8 cellular contexts compared by ENCODE assay signal in the genomic region with DNA sequence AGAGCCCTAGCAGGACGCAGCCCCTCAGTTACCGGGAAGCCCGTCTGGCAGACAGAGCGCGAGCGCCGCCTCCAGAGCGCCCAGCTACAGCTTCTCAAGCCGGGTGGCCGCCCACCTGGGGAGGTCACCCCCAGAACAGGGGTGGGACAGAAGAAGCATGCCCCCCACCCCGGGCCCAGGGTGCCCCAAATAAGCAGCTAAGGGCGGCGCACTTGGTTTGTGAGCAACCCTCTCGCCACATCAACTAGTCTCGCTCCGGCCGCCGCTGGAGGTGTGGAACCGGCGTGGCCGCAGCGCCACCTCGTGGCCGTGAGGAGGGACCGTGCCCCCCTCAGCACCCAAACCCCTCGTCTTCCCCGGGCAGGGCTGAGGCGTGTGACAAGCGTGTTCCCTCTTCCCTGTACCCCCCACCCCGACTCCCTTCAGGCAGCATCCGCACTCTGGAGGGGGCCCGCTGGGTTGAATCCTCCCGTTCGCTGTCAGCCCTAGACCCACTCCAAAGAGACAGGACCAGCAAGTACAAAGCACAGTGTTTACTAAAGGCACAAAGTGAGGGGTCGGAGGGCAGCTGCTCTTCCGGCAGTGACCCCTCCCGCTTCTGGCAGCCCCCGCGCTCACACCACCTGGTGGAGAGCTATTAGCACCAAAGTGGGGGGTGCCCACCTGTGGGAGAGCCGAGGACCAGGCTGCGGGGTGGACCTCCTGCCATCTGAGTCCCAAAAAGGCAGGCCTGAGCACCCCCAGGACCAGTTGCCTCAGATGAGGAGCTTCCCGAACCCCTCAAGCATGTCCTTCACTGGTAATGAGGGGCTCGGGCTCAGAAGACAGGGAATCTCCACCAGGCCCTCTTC. TPM values are rescaled to one million over a fixed set of nuclear protein-coding genes. Genes with fewer than 3 reads are reported as not detected.
DNase-seq lines count a peak whose midpoint lies in the region; ATAC-seq and TF ChIP-seq lines count a peak whose summit lies in the region.

No MANE protein-coding gene starts in this region.

- intact Hi-C loops in Caco-2 (cut with micrococcal nuclease; ENCODE audit: unreplicated experiment) (loop anchor here (2.0 to 5.0 kb wide), 2 partner anchors 41 to 227 kb away; no protein-coding TSS in a partner anchor), left ventricle myocardium inferior (cut with micrococcal nuclease) (loop anchor here (2.0 to 10.0 kb wide), 3 partner anchors 81 to 316 kb away; no protein-coding TSS in a partner anchor), prostate gland (cut with DNase I) (loop anchor here (1.0 to 10.0 kb wide), 3 partner anchors 80 to 266 kb away; no protein-coding TSS in a partner anchor)

- H3K4me1 ChIP-seq in Caco-2 (peaks cover 7% of the 10 kb centered on the region; the same call in 1 of the 2 replicates), Loucy (ENCODE audit: insufficient read depth, low read length, poor library complexity, severe bottlenecking) (peaks cover 10% of the 10 kb centered on the region), left ventricle myocardium inferior (peaks cover 33% of the 10 kb centered on the region), prostate gland (replicated peaks) (peaks cover 4% of the 10 kb centered on the region), upper lobe of left lung (peaks cover 20 to 22% (median 22%) of the 10 kb centered on the region in 4 donors)

- H3K36me3 Mint-ChIP-seq in Caco-2 (ENCODE audit: insufficient read depth, unreplicated experiment): no peaks in the 10 kb centered on the region
- H3K36me3 Mint-ChIP-seq in T-helper 1 cell treated with Interleukin-12 subunit alpha and Interleukin-12 subunit beta and Interleukin-4 antibody, amounts not matched to agents 30 μg/mL and 1 μg/mL, for 36 hours (ENCODE audit: low read depth): no peaks in the 10 kb centered on the region

- H3K27me3 Mint-ChIP-seq in Caco-2 (ENCODE audit: insufficient read depth, unreplicated experiment): no peaks in the 10 kb centered on the region
- H3K27me3 Mint-ChIP-seq in T-helper 1 cell treated with Interleukin-12 subunit alpha and Interleukin-12 subunit beta and Interleukin-4 antibody, amounts not matched to agents 30 μg/mL and 1 μg/mL, for 36 hours (ENCODE audit: low read depth): no peaks in the 10 kb centered on the region

- no peaks in the 10 kb centered on the region for H3K79me2 ChIP-seq in Loucy (ENCODE audit: insufficient read depth, low read length)

- H3K27ac ChIP-seq in left ventricle myocardium inferior (replicated peaks) (peak overlapping the region; percentile 86), prostate gland (peak overlapping the region; percentile 17 to 56), upper lobe of left lung (peak overlapping the region in 3 of 4 donors; percentile 31 to 71 (median 49))

- TF ChIP-seq EP300 in upper lobe of left lung (IDR thresholded peaks at IDR 0.05): no peak

- H3K9me3 ChIP-seq in Caco-2: no peaks in the 10 kb centered on the region
- no peaks in the 10 kb centered on the region for H3K9me3 ChIP-seq in Loucy (ENCODE audit: insufficient read depth, low read depth, low read length)
- no peaks in the 10 kb centered on the region for H3K9me3 ChIP-seq in left ventricle myocardium inferior (replicated peaks)
- H3K9me3 ChIP-seq in prostate gland: no peaks in the 10 kb centered on the region
- H3K9me3 ChIP-seq in upper lobe of left lung: no peaks in the 10 kb centered on the region

- DNase-seq in Caco-2: peak; percentile 65 to 83
- peak; percentile 42 for DNase-seq in amniotic epithelial cell (ENCODE audit: low read depth)
- DNase-seq in left ventricle myocardium inferior: peak; percentile 83
- peak; percentile 80 for DNase-seq in prostate gland (ENCODE audit: low spot score)
- peak; percentile 82 to 96 for DNase-seq in upper lobe of left lung

- TF ChIP-seq CTCF in Caco-2 (IDR thresholded peaks at IDR 0.05; ENCODE audit: insufficient read depth in 1 of 2, low read depth in 1 of 2, low read length in 1 of 2, severe bottlenecking in 1 of 2, unreplicated experiment in 1 of 2) (peak; percentile 85 to 89), Loucy (conservative IDR thresholded peaks at IDR 0.05; ENCODE audit: low read length) (peak; percentile 82), left ventricle myocardium inferior (IDR thresholded peaks at IDR 0.05; ENCODE audit: borderline replicate concordance) (peak; percentile 95), prostate gland (IDR thresholded peaks at IDR 0.05) (peak; percentile 91 to 95 (median 93)), upper lobe of left lung (IDR thresholded peaks at IDR 0.05) (peak; percentile 91 to 95 (median 92))

- H3K27me3 ChIP-seq in Caco-2 (replicated peaks; ENCODE audit: control insufficient read depth, insufficient read depth, low read length) (no peaks in the 10 kb centered on the region), Loucy (ENCODE audit: insufficient read depth, low read length, poor library complexity, severe bottlenecking) (no peaks in the 10 kb centered on the region), left ventricle myocardium inferior (ENCODE audit: low read depth) (no peaks in the 10 kb centered on the region), prostate gland (replicated peaks; ENCODE audit: insufficient read depth) (no peaks in the 10 kb centered on the region), upper lobe of left lung (no peaks in the 10 kb centered on the region)

- CTCF ChIA-PET in Caco-2 (lab: Charles Lee): interaction anchor here (0.6 to 2.5 kb wide), 11 partner anchors 10 to 1547 kb away, joined by 3 to 21 read pairs (median 3); no protein-coding TSS in a partner anchor

- ATAC-seq in GM21515 (IDR thresholded peaks at IDR 0.05; ENCODE audit: unreplicated experiment) (peak; percentile 52), upper lobe of left lung (ENCODE audit: low FRiP score in 2 of 2) (peak; percentile 84 to 93)

- 12% methylated on average over 38 of the region's 43 CpGs for WGBS in prostate gland
- 16 to 20% methylated on average over 5 to 36 of the region's 43 CpGs for WGBS in upper lobe of left lung, 2 donors

- no peak overlapping the region for H2AFZ ChIP-seq in Loucy (ENCODE audit: low read length)

- H3F3A ChIP-seq in Loucy (ENCODE audit: low read depth): no peaks in the 10 kb centered on the region

- no peaks in the 10 kb centered on the region for H4K20me1 ChIP-seq in Loucy (ENCODE audit: insufficient read depth, low read length, poor library complexity, severe bottlenecking)

- H3K9me2 ChIP-seq in Loucy (replicated peaks; ENCODE audit: low read depth, low read length): no peaks in the 10 kb centered on the region

- BruUV-seq in Caco-2 (replicated peaks; lab: Mats Ljungman, UMichigan): no TSS peak

- H3K4me2 ChIP-seq in Loucy (ENCODE audit: low read depth, low read length, poor library complexity, severe bottlenecking): no peak overlapping the region

- H3K9ac ChIP-seq in Loucy (ENCODE audit: low read depth, low read length, poor library complexity, severe bottlenecking): no peak overlapping the region

- no peaks in the 10 kb centered on the region for H3K9me3 Mint-ChIP-seq in Caco-2 (ENCODE audit: unreplicated experiment)
- no peaks in the 10 kb centered on the region for H3K9me3 Mint-ChIP-seq in T-helper 1 cell treated with Interleukin-12 subunit alpha and Interleukin-12 subunit beta and Interleukin-4 antibody, amounts not matched to agents 30 μg/mL and 1 μg/mL, for 36 hours

- no peak for TF ChIP-seq POLR2A in prostate gland (IDR thresholded peaks at IDR 0.05)
- peak in 1 of 4 donors; percentile 32 for TF ChIP-seq POLR2A in upper lobe of left lung (IDR thresholded peaks at IDR 0.05)

- no peak overlapping the region for H3K27ac Mint-ChIP-seq in Caco-2 (ENCODE audit: unreplicated experiment)
- peak overlapping the region; percentile 67 for H3K27ac Mint-ChIP-seq in T-helper 1 cell treated with Interleukin-12 subunit alpha and Interleukin-12 subunit beta and Interleukin-4 antibody, amounts not matched to agents 30 μg/mL and 1 μg/mL, for 36 hours

- H3K4me3 ChIP-seq in Caco-2 (ENCODE audit: low read depth, low read length) (no peak overlapping the region), Loucy (ENCODE audit: low read length, poor library complexity, severe bottlenecking) (no peak overlapping the region), left ventricle myocardium inferior (peak overlapping the region; percentile 67), prostate gland (peak overlapping the region in 1 of 2 donors; percentile 18), upper lobe of left lung (peak overlapping the region in 3 of 4 donors; percentile 20 to 55 (median 43))

- H3K36me3 ChIP-seq in Caco-2 (ENCODE audit: control insufficient read depth, insufficient read depth, low read length) (no peaks in the 10 kb centered on the region), Loucy (ENCODE audit: insufficient read depth, low read length) (no peaks in the 10 kb centered on the region), left ventricle myocardium inferior (peaks cover 46% of the 10 kb centered on the region), prostate gland (no peaks in the 10 kb centered on the region), upper lobe of left lung (peaks cover 12 to 46% (median 35%) of the 10 kb centered on the region in 4 donors)

- H3K4me3 Mint-ChIP-seq in Caco-2 (ENCODE audit: unreplicated experiment): peak overlapping the region; percentile 45
- H3K4me3 Mint-ChIP-seq in T-helper 1 cell treated with Interleukin-12 subunit alpha and Interleukin-12 subunit beta and Interleukin-4 antibody, amounts not matched to agents 30 μg/mL and 1 μg/mL, for 36 hours: peak overlapping the region; percentile 67

- POLR2A ChIA-PET in Caco-2 (lab: Charles Lee): no interaction called here

- H3K4me1 Mint-ChIP-seq in Caco-2 (ENCODE audit: low read depth, unreplicated experiment): no peaks in the 10 kb centered on the region
- H3K4me1 Mint-ChIP-seq in T-helper 1 cell treated with Interleukin-12 subunit alpha and Interleukin-12 subunit beta and Interleukin-4 antibody, amounts not matched to agents 30 μg/mL and 1 μg/mL, for 36 hours (ENCODE audit: low read depth): peaks cover 9% of the 10 kb centered on the region

RNA-seq across cellular contexts. Expression of a gene that starts 45.4 kb away (rescaled TPM):
- total RNA-seq in Caco-2 (2022) (0.51 TPM in 1 of 2 replicates, not detected in the other), left ventricle myocardium inferior (0.77 TPM), prostate gland (10 to 100 TPM; 31.8 to 77.9 TPM), upper lobe of left lung (10 to 100 TPM in 2 of 6 donors, 1 to 10 TPM in 4; 4.9 to 23.4 (median 8.0) TPM)

RNA-seq across cellular contexts. Expression of a gene that starts 51.7 kb away (rescaled TPM):
- total RNA-seq in Caco-2 (2022) (3.8 and 3.9 TPM in 2 replicates), left ventricle myocardium inferior (39.9 TPM), prostate gland (10 to 100 TPM; 28.4 to 31.2 TPM), upper lobe of left lung (10 to 100 TPM; 20.2 to 46.0 (median 27.3) TPM)

Comparison
In these comparisons a context has a peak if more than half of its experiments do, and no peak if none do; other contexts are left out.
1. H3K4me3 ChIP-seq: peak in left ventricle myocardium inferior (single experiment) and upper lobe of left lung (3 of 4); none in Caco-2 (single experiment) and Loucy (single experiment).
2. Peak in every context shown above with its lines, with median percentiles within 50 percentile points of each other: DNase-seq, CTCF ChIP-seq and H3K27ac ChIP-seq.